In genomic region chr4:55138367-55138766, GRCh38 we compare ENCODE assay signal across 30 cellular contexts. TPM values are rescaled to one million over a fixed set of nuclear protein-coding genes. Genes with fewer than 3 reads are reported as not detected.
"Had no signal": no experiment of that assay in that cellular context is flagged by ENCODE, and none has a peak within 500 bp of the region (broad histone marks: within the 10 kb centered on the region; RNA-seq: fewer than 3 reads in every experiment).

No MANE protein-coding gene starts in this region.

- H3K27me3 Mint-ChIP-seq: stimulated activated memory B cell treated with anti-CD40 and anti-IgM and Interleukin-4, amounts not matched to agents 10 μg/mL and 1 μg/mL and 100 μg/mL, for 72 hours had no signal

- H3K4me1 Mint-ChIP-seq: memory B cell; naive B cell; neural progenitor cell; stimulated activated memory B cell treated with anti-CD40 and anti-IgM and Interleukin-4, amounts not matched to agents 10 μg/mL and 1 μg/mL and 100 μg/mL, for 72 hours had no signal

- ATAC-seq: foreskin keratinocyte; gastroesophageal sphincter; heart left ventricle; left lobe of liver; mucosa of descending colon; natural killer cell treated with Interleukin-12 subunit alpha and Interleukin-12 subunit beta and Interleukin-15 and Interleukin-18, amount 100 ng/mL, for 72 hours; psoas muscle; right cardiac atrium; stimulated activated memory B cell treated with anti-CD40 and anti-IgM and Interleukin-4, amounts not matched to agents 10 μg/mL and 1 μg/mL and 100 μg/mL, for 72 hours; stimulated activated naive CD8-positive, alpha-beta T cell treated with anti-CD3 and anti-CD28 coated beads, Interleukin-15, Interleukin-2, amounts not matched to agents 100 U/mL and 50 U/mL, for 24 hours had no signal

- H3K27ac ChIP-seq: colonic mucosa, esophagus squamous epithelium, foreskin keratinocyte, gastroesophageal sphincter, heart left ventricle, hepatocyte, neural progenitor cell, ovary, psoas muscle, sigmoid colon, spleen, testis, tibial artery had no signal

- H3K36me3 Mint-ChIP-seq: memory B cell; naive B cell; natural killer cell treated with Interleukin-12 subunit alpha and Interleukin-12 subunit beta and Interleukin-15 and Interleukin-18, amount 100 ng/mL, for 72 hours; neural progenitor cell; stimulated activated memory B cell treated with anti-CD40 and anti-IgM and Interleukin-4, amounts not matched to agents 10 μg/mL and 1 μg/mL and 100 μg/mL, for 72 hours; type B pancreatic cell had no signal

- H3K4me1 ChIP-seq: colonic mucosa, esophagus squamous epithelium, foreskin keratinocyte, gastroesophageal sphincter, heart left ventricle, neural progenitor cell, psoas muscle, sigmoid colon, spleen, testis had no signal

- H3K36me3 ChIP-seq: colonic mucosa, esophagus squamous epithelium, gastroesophageal sphincter, heart left ventricle, neural progenitor cell, ovary, sigmoid colon, spleen, tibial artery had no signal

- H3K4me3 Mint-ChIP-seq: dendritic cell treated with granulocyte-macrophage colony-stimulating factor and Interleukin-4, amounts not matched to agents 40 ng/mL and 50 ng/mL, for 4 days; memory B cell; naive B cell; natural killer cell treated with Interleukin-12 subunit alpha and Interleukin-12 subunit beta and Interleukin-15 and Interleukin-18, amount 100 ng/mL, for 72 hours; neural progenitor cell; stimulated activated memory B cell treated with anti-CD40 and anti-IgM and Interleukin-4, amounts not matched to agents 10 μg/mL and 1 μg/mL and 100 μg/mL, for 72 hours; type B pancreatic cell had no signal

- H3K4me2 ChIP-seq: hepatocyte, neural progenitor cell had no signal

- H3K9me3 Mint-ChIP-seq: dendritic cell treated with granulocyte-macrophage colony-stimulating factor and Interleukin-4, amounts not matched to agents 40 ng/mL and 50 ng/mL, for 4 days; stimulated activated memory B cell treated with anti-CD40 and anti-IgM and Interleukin-4, amounts not matched to agents 10 μg/mL and 1 μg/mL and 100 μg/mL, for 72 hours had no signal

- H3K4me3 ChIP-seq: colonic mucosa, esophagus squamous epithelium, gastroesophageal sphincter, heart left ventricle, hepatocyte, lung, mucosa of descending colon, neural progenitor cell, ovary, psoas muscle, sigmoid colon, spleen, testis, tibial artery had no signal

- DNase-seq: colonic mucosa; effector CD8-positive, alpha-beta T cell; esophagus squamous epithelium; foreskin keratinocyte; heart left ventricle; kidney; mucosa of descending colon; naive B cell; nucleus accumbens; ovary; posterior cingulate gyrus; psoas muscle; right cardiac atrium; sigmoid colon; spleen; stimulated activated CD4-positive, alpha-beta T cell treated with anti-CD3 and anti-CD28 coated beads, Interleukin-4, amount 100 ng/mL, for 4 hours; stimulated activated naive CD8-positive, alpha-beta T cell treated with anti-CD3 and anti-CD28 coated beads, Interleukin-15, Interleukin-2, amounts not matched to agents 100 U/mL and 50 U/mL, for 24 hours; substantia nigra; testis; tibial artery had no signal

- H2AFZ ChIP-seq: hepatocyte, neural progenitor cell had no signal

- H3K9ac ChIP-seq: neural progenitor cell had no signal

- H3K27ac Mint-ChIP-seq: dendritic cell treated with granulocyte-macrophage colony-stimulating factor and Interleukin-4, amounts not matched to agents 40 ng/mL and 50 ng/mL, for 4 days; memory B cell; naive B cell; natural killer cell treated with Interleukin-12 subunit alpha and Interleukin-12 subunit beta and Interleukin-15 and Interleukin-18, amount 100 ng/mL, for 72 hours; neural progenitor cell; stimulated activated memory B cell treated with anti-CD40 and anti-IgM and Interleukin-4, amounts not matched to agents 10 μg/mL and 1 μg/mL and 100 μg/mL, for 72 hours; type B pancreatic cell had no signal

- H3K9me3 ChIP-seq: colonic mucosa, esophagus squamous epithelium, gastroesophageal sphincter, heart left ventricle, mucosa of descending colon, ovary, psoas muscle, sigmoid colon, spleen, testis, tibial artery had no signal

- H3K79me2 ChIP-seq: hepatocyte had no signal

- H3K27me3 ChIP-seq: colonic mucosa, esophagus squamous epithelium, gastroesophageal sphincter, heart left ventricle, hepatocyte, neural progenitor cell, ovary, sigmoid colon, spleen, testis, tibial artery had no signal

RNA-seq across cellular contexts. Expression of gene KDR, which starts 13.0 kb away (rescaled TPM):
- total RNA-seq: foreskin keratinocyte; natural killer cell treated with Interleukin-12 subunit alpha and Interleukin-12 subunit beta and Interleukin-15 and Interleukin-18, amount 100 ng/mL, for 72 hours had no signal
